In genomic region chr21:34651032-34651431, GRCh38 we compare ENCODE assay signal across 10 cellular contexts. TPM values are rescaled to one million over a fixed set of nuclear protein-coding genes. Genes with fewer than 3 reads are reported as not detected.
"Had no signal": no experiment of that assay in that cellular context is flagged by ENCODE, and none has a peak within 500 bp of the region (broad histone marks: within the 10 kb centered on the region; RNA-seq: fewer than 3 reads in every experiment).

No MANE protein-coding gene starts in this region.

- H3K4me1 ChIP-seq: HAP-1 had no signal

- H3K27ac Mint-ChIP-seq: GM23338, HFFc6 had no signal

- H3K9me3 ChIP-seq: HAP-1 had no signal

- H3K4me3 ChIP-seq: GM23338, HAP-1 had no signal

- H2AFZ ChIP-seq: GM23338 had no signal

- ATAC-seq: GM23338, HCT116 had no signal

- H3K4me2 ChIP-seq: GM23338 had no signal

- DNase-seq: H7, HFFc6, IMR-90, KBM-7 had no signal

- H3K4me1 Mint-ChIP-seq: GM23338 had no signal

- H3K36me3 ChIP-seq: HAP-1 had no signal

- FAIRE-seq: H1, HTR-8/SVneo had no signal

- H3K4me3 Mint-ChIP-seq: GM23338, HFFc6 had no signal

RNA-seq across cellular contexts. Expression of gene CLIC6, which starts 17.8 kb away (rescaled TPM):
- total RNA-seq: HFFc6, HT-29, IMR-90 had no signal
- polyA plus RNA-seq: IMR-90 had no signal
